In the genomic region with DNA sequence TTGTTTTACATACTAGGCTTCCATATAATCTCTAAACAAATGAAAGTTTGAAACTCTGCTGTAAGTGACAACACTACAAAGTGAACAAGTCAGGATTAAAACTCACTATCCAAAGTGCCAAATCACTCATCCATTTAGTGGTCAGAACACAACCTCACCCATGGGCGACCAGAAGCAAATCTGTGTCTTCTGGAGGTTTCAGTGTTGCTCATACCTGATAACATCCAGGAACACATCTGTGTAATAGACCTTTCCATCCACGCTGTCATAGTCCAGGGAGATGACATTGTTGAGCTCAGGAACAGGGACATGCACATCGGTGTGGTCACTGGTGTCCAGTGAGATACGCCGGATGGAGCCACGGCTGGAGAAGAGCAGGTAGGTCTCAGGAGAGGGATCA, we compare ENCODE assay signal across 23 cellular contexts. TPM values are rescaled to one million over a fixed set of nuclear protein-coding genes. Genes with fewer than 3 reads are reported as not detected.
DNase-seq lines count a peak whose midpoint lies in the region; ATAC-seq, FAIRE-seq and TF ChIP-seq lines count a peak whose summit lies in the region.
"Had no signal": no experiment of that assay in that cellular context is flagged by ENCODE, and none has a peak within 500 bp of the region (broad histone marks: within the 10 kb centered on the region; RNA-seq: fewer than 3 reads in every experiment).

No MANE protein-coding gene starts in this region.

- H3K36me3 Mint-ChIP-seq in stimulated activated naive B cell treated with anti-CD40 and anti-IgM and Interleukin-4, amounts not matched to agents 10 μg/mL and 1 μg/mL and 100 μg/mL, for 72 hours: no peaks in the 10 kb centered on the region
- H3K36me3 Mint-ChIP-seq: CD14-positive monocyte; CD8-positive, alpha-beta memory T cell had no signal

- DNase-seq in GM12891 (ENCODE audit: insufficient read length, low spot score): no peak
- DNase-seq in glomerular visceral epithelial cell (ENCODE audit: extremely low spot score): peak; percentile 24
- peak; percentile 32 for DNase-seq in renal cortical epithelial cell (ENCODE audit: low read depth)
- DNase-seq in stimulated activated naive B cell treated with anti-CD40 and anti-IgM and Interleukin-4, amounts not matched to agents 10 μg/mL and 1 μg/mL and 100 μg/mL, for 72 hours: no peak
- DNase-seq in nucleus accumbens (lab: John Stamatoyannopoulos, UW): no peak
- no peak for DNase-seq in AG08396 (ENCODE audit: low spot score)
- DNase-seq in ureter (ENCODE audit: low spot score): no peak
- no peak for DNase-seq in NCI-H1436 treated with DMSO at 0.1 percent for 48 hours (lab: John Stamatoyannopoulos, UW)
- DNase-seq: AML-193; BE2C; CD4-positive, alpha-beta T cell; CD8-positive, alpha-beta memory T cell; COR-L47; DMS153; DND-41; GM23248; H9; HFFc6 had no signal

- no peaks in the 10 kb centered on the region for H3K4me1 Mint-ChIP-seq in stimulated activated naive B cell treated with anti-CD40 and anti-IgM and Interleukin-4, amounts not matched to agents 10 μg/mL and 1 μg/mL and 100 μg/mL, for 72 hours
- H3K4me1 Mint-ChIP-seq: CD14-positive monocyte; CD8-positive, alpha-beta memory T cell; H9 had no signal

- TF ChIP-seq POLR2A in GM12891 (IDR thresholded peaks at IDR 0.05; ENCODE audit: low read depth, low read length): no peak

- no peaks in the 10 kb centered on the region for H3K9me3 Mint-ChIP-seq in stimulated activated naive B cell treated with anti-CD40 and anti-IgM and Interleukin-4, amounts not matched to agents 10 μg/mL and 1 μg/mL and 100 μg/mL, for 72 hours
- H3K9me3 Mint-ChIP-seq: CD14-positive monocyte; CD4-positive, alpha-beta T cell; CD8-positive, alpha-beta memory T cell; H9; HFFc6 had no signal

- H3K27ac Mint-ChIP-seq in stimulated activated naive B cell treated with anti-CD40 and anti-IgM and Interleukin-4, amounts not matched to agents 10 μg/mL and 1 μg/mL and 100 μg/mL, for 72 hours: no peak overlapping the region
- H3K27ac Mint-ChIP-seq: CD14-positive monocyte; CD4-positive, alpha-beta T cell; CD8-positive, alpha-beta memory T cell; HFFc6 had no signal

- peak; percentile 42 to 68 for ATAC-seq in stimulated activated naive B cell treated with anti-CD40 and anti-IgM and Interleukin-4, amounts not matched to agents 10 μg/mL and 1 μg/mL and 100 μg/mL, for 72 hours (replicated peaks)
- ATAC-seq: HCT116 had no signal

- peak; percentile 13 for FAIRE-seq in GM12891 (lab: Jason Lieb, UNC)
- FAIRE-seq: G401.6, GM19239, H1 had no signal

- H3K27me3 Mint-ChIP-seq in stimulated activated naive B cell treated with anti-CD40 and anti-IgM and Interleukin-4, amounts not matched to agents 10 μg/mL and 1 μg/mL and 100 μg/mL, for 72 hours: peaks cover 0 to 6% of the 10 kb centered on the region in 2 donors

- H3K4me3 Mint-ChIP-seq in stimulated activated naive B cell treated with anti-CD40 and anti-IgM and Interleukin-4, amounts not matched to agents 10 μg/mL and 1 μg/mL and 100 μg/mL, for 72 hours: no peak overlapping the region
- H3K4me3 Mint-ChIP-seq: CD14-positive monocyte; CD4-positive, alpha-beta T cell; CD8-positive, alpha-beta memory T cell; H9; HFFc6 had no signal

TF ChIP-seq in GM12891, 5 proteins besides CTCF, POLR2A, EP300 and RAD21:
- TF ChIP-seq SPI1 (IDR thresholded peaks at IDR 0.05; ENCODE audit: low read depth, low read length) (no peak), POU2F2 (IDR thresholded peaks at IDR 0.05; ENCODE audit: low read depth, low read length) (no peak), TAF1 (IDR thresholded peaks at IDR 0.05; ENCODE audit: low read depth, low read length) (no peak), PAX5 (IDR thresholded peaks at IDR 0.05; ENCODE audit: insufficient read depth, low read length, severe bottlenecking) (no peak), POLR2AphosphoS5 (IDR thresholded peaks at IDR 0.05; ENCODE audit: low read depth, low read length) (no peak)

RNA-seq across cellular contexts. Expression of gene CKAP5, which starts 28.5 kb away (rescaled TPM):
- 30.5 TPM for polyA plus RNA-seq in GM12891 (2012; ENCODE audit: low read depth, missing spikeins)
- total RNA-seq in renal cortical epithelial cell (56.1 and 97.0 TPM in 2 replicates), ureter (86.4 TPM)

RNA-seq across cellular contexts. Expression of gene LRP4, which starts 43.8 kb away (rescaled TPM):
- 0.58 TPM for polyA plus RNA-seq in GM12891 (2012; ENCODE audit: low read depth, missing spikeins)
- total RNA-seq in renal cortical epithelial cell: 4.0 and 17.7 TPM in 2 replicates
- total RNA-seq in ureter: 8.6 TPM
- total RNA-seq: CD4-positive, alpha-beta T cell had no signal
- polyA plus RNA-seq: CD14-positive monocyte; CD8-positive, alpha-beta memory T cell had no signal

Comparison
In these comparisons a context has a peak if more than half of its experiments do, and no peak if none do; other contexts are left out.
1. DNase-seq: peak in glomerular visceral epithelial cell (single experiment) and renal cortical epithelial cell (single experiment); none in GM12891 (single experiment), stimulated activated naive B cell treated with anti-CD40 and anti-IgM and Interleukin-4, amounts not matched to agents 10 μg/mL and 1 μg/mL and 100 μg/mL, for 72 hours (single experiment), nucleus accumbens (0 of 56), AG08396 (single experiment), ureter (single experiment) and NCI-H1436 treated with DMSO at 0.1 percent for 48 hours (single experiment).